ENCODE assay signal across 27 cellular contexts in genomic region chr10:3391657-3392056, GRCh38.
"Had no signal": no experiment of that assay in that cellular context is flagged by ENCODE, and none has a peak within 500 bp of the region (broad histone marks: within the 10 kb centered on the region; RNA-seq: fewer than 3 reads in every experiment).

No MANE protein-coding gene starts in this region.

- DNase-seq: activated B cell treated with CpG ODN at 0.5 μM for 24 hours; activated CD4-positive, alpha-beta memory T cell treated with anti-CD3 and anti-CD28 coated beads for 36 hours; activated CD4-positive, alpha-beta T cell treated with anti-CD3 and anti-CD28 coated beads for 1 hour; activated CD4-positive, alpha-beta T cell treated with anti-CD3 and anti-CD28 coated beads, Interleukin-2, amount 10 ng/mL, durations not matched to agents 24 days and 14 days; activated CD8-positive, alpha-beta memory T cell treated with anti-CD3 and anti-CD28 coated beads for 24 hours; activated effector memory CD4-positive, alpha-beta T cell treated with anti-CD3 and anti-CD28 coated beads, Interleukin-2, amount 50 U/mL, for 16 hours; activated naive CD4-positive, alpha-beta T cell treated with Interleukin-2 at 50 U/mL for 16 hours; activated naive CD8-positive, alpha-beta T cell treated with anti-CD3 and anti-CD28 coated beads, Interleukin-2, amount 50 U/mL, for 24 hours; activated T-cell treated with anti-CD3 and anti-CD28 coated beads, Interleukin-2, amount 50 U/mL, for 4 hours; amniotic stem cell; body of pancreas; central memory CD4-positive, alpha-beta T cell; NCI-H1092; NCI-H1417 treated with DMSO at 0.1 percent for 48 hours; NCI-H187 treated with DMSO at 0.1 percent for 48 hours; NCI-H2081 treated with DMSO at 0.1 percent for 48 hours; NCI-H446 treated with DMSO at 0.1 percent for 48 hours; NCI-H524 treated with DMSO at 0.1 percent for 48 hours; NK-92 treated with Interleukin-12 subunit alpha and Interleukin-12 subunit beta, amount 100 ng/mL, for 24 hours; OCI-M1; Peyer's patch; Right ventricle myocardium superior; SJCRH30 had no signal

- H3K4me1 ChIP-seq: Peyer's patch, SJCRH30 had no signal

- H3K4me3 ChIP-seq: ascending aorta, body of pancreas, Peyer's patch, SJCRH30 had no signal

- H3K27me3 ChIP-seq: ascending aorta, body of pancreas, Peyer's patch, SJCRH30 had no signal

- H3K9me3 ChIP-seq: ascending aorta, body of pancreas, Peyer's patch, SJCRH30 had no signal

- H3K4me2 ChIP-seq: KMS-11 had no signal

- H3K27ac ChIP-seq: ascending aorta, body of pancreas, KMS-11, Peyer's patch, RWPE1, SJCRH30 had no signal

- H3K9ac ChIP-seq: KMS-11 had no signal

- H3K36me3 ChIP-seq: ascending aorta, Peyer's patch, SJCRH30 had no signal

- ATAC-seq: activated naive CD4-positive, alpha-beta T cell treated with anti-CD3 and anti-CD28 coated beads, Interleukin-2, amount 50 U/mL, for 72 hours; activated naive CD8-positive, alpha-beta T cell treated with anti-CD3 and anti-CD28 coated beads, Interleukin-2, amount 50 U/mL, for 24 hours; activated T-cell treated with anti-CD3 and anti-CD28 coated beads, Interleukin-2, amount 50 U/mL, for 4 hours; body of pancreas had no signal
